Comparison of ENCODE assay signal across 23 cellular contexts in genomic region chr20:9608639-9609440, GRCh38.
DNase-seq lines count a peak whose midpoint lies in the region; ATAC-seq lines count a peak whose summit lies in the region.
"Had no signal": no experiment of that assay in that cellular context is flagged by ENCODE, and none has a peak within 500 bp of the region (broad histone marks: within the 10 kb centered on the region; RNA-seq: fewer than 3 reads in every experiment).

No MANE protein-coding gene starts in this region.

- CTCF ChIA-PET in activated CD8-positive, alpha-beta T cell treated with anti-CD3 and anti-CD28 coated beads, Interleukin-2, amount 10 ng/mL, durations not matched to agents 7 days and 5 days (lab: Charles Lee): interaction anchor here (4.0 kb wide), 1 partner anchor 200 kb away, joined by 72 read pairs; no protein-coding TSS in a partner anchor

- no peak overlapping the region for H3K4me3 Mint-ChIP-seq in activated CD8-positive, alpha-beta T cell treated with anti-CD3 and anti-CD28 coated beads, Interleukin-2, amount 10 ng/mL, durations not matched to agents 7 days and 5 days
- H3K4me3 Mint-ChIP-seq: activated T-cell treated with anti-CD3 and anti-CD28 coated beads, Interleukin-2, amount 50 U/mL, for 4 hours; CD4-positive, alpha-beta T cell; HFFc6; nephron progenitor cell had no signal

- POLR2A ChIA-PET in activated CD8-positive, alpha-beta T cell treated with anti-CD3 and anti-CD28 coated beads, Interleukin-2, amount 10 ng/mL, durations not matched to agents 7 days and 5 days (lab: Charles Lee): no interaction called here

- no peak overlapping the region for H3K27ac ChIP-seq in neuronal stem cell (replicated peaks; ENCODE audit: low read length)
- H3K27ac ChIP-seq: breast epithelium, coronary artery, psoas muscle, SK-N-MC, upper lobe of left lung had no signal

- WGBS in neuronal stem cell (ENCODE audit: extremely low coverage in 2 of 2, insufficient read length in 2 of 2, insufficient replicate concordance in 1 of 2), 2 donors: no CpG with 5 or more reads among the region's 7 CpGs

- no peak overlapping the region for H3K4ac ChIP-seq in neuronal stem cell (ENCODE audit: low read length)

- H3K27me3 Mint-ChIP-seq in activated CD8-positive, alpha-beta T cell treated with anti-CD3 and anti-CD28 coated beads, Interleukin-2, amount 10 ng/mL, durations not matched to agents 7 days and 5 days (ENCODE audit: low read depth): no peaks in the 10 kb centered on the region

- H3K9ac ChIP-seq in neuronal stem cell (ENCODE audit: low read depth, low read length, poor library complexity): no peak overlapping the region

- H3K27ac Mint-ChIP-seq in activated CD8-positive, alpha-beta T cell treated with anti-CD3 and anti-CD28 coated beads, Interleukin-2, amount 10 ng/mL, durations not matched to agents 7 days and 5 days: no peak overlapping the region
- H3K27ac Mint-ChIP-seq: CD4-positive, alpha-beta T cell; HFFc6; nephron progenitor cell had no signal

- no peak overlapping the region for H4K91ac ChIP-seq in neuronal stem cell (ENCODE audit: low read depth, low read length, poor library complexity)

- H3K9me3 ChIP-seq in neuronal stem cell (replicated peaks in 1 of 2; ENCODE audit: control insufficient read depth in 2 of 2, insufficient read depth in 1 of 2, low read depth in 1 of 2, low read length in 2 of 2): no peaks in the 10 kb centered on the region
- H3K9me3 ChIP-seq: breast epithelium, psoas muscle, upper lobe of left lung had no signal

- no peak overlapping the region for H2BK12ac ChIP-seq in neuronal stem cell (ENCODE audit: low read length)

- no peaks in the 10 kb centered on the region for H3K9me3 Mint-ChIP-seq in activated CD8-positive, alpha-beta T cell treated with anti-CD3 and anti-CD28 coated beads, Interleukin-2, amount 10 ng/mL, durations not matched to agents 7 days and 5 days (ENCODE audit: insufficient read depth)
- H3K9me3 Mint-ChIP-seq: activated T-cell treated with anti-CD3 and anti-CD28 coated beads, Interleukin-2, amount 50 U/mL, for 4 hours; CD4-positive, alpha-beta T cell; HFFc6 had no signal

- H3K23ac ChIP-seq in neuronal stem cell (ENCODE audit: low read depth, low read length, poor library complexity): no peak overlapping the region

- H3K14ac ChIP-seq in neuronal stem cell (ENCODE audit: low read length): no peak overlapping the region

- H2BK5ac ChIP-seq in neuronal stem cell (ENCODE audit: low read length): no peak overlapping the region

- H3K79me1 ChIP-seq in neuronal stem cell (ENCODE audit: low read depth, low read length): no peaks in the 10 kb centered on the region

- H3K4me1 Mint-ChIP-seq in activated CD8-positive, alpha-beta T cell treated with anti-CD3 and anti-CD28 coated beads, Interleukin-2, amount 10 ng/mL, durations not matched to agents 7 days and 5 days (ENCODE audit: low read depth): no peaks in the 10 kb centered on the region

- H3K4me1 ChIP-seq in neuronal stem cell (ENCODE audit: control insufficient read depth in 2 of 2, insufficient read depth in 1 of 2, low read depth in 1 of 2, low read length in 2 of 2): peaks cover 0 to 13% of the 10 kb centered on the region in 2 donors
- H3K4me1 ChIP-seq: breast epithelium, psoas muscle, upper lobe of left lung had no signal

- no peak for ATAC-seq in GM21717 (IDR thresholded peaks at IDR 0.05; ENCODE audit: unreplicated experiment)
- no peak for ATAC-seq in activated CD8-positive, alpha-beta T cell treated with anti-CD3 and anti-CD28 coated beads, Interleukin-2, amount 10 ng/mL, durations not matched to agents 7 days and 5 days
- ATAC-seq: activated T-cell treated with anti-CD3 and anti-CD28 coated beads, Interleukin-2, amount 50 U/mL, for 4 hours; K562 had no signal

- DNase-seq in NCI-H1417 (lab: John Stamatoyannopoulos, UW) (peak; percentile 8 to 72 (median 36)), NCI-H1417 treated with DMSO at 0.1 percent for 48 hours (lab: John Stamatoyannopoulos, UW) (no peak), NCI-H146 (lab: John Stamatoyannopoulos, UW) (peak; percentile 47), cerebellum (ENCODE audit: low spot score) (peak; percentile 27), neuronal stem cell (ENCODE audit: low spot score) (no peak)
- DNase-seq in activated CD8-positive, alpha-beta T cell treated with anti-CD3 and anti-CD28 coated beads, Interleukin-2, amount 10 ng/mL, durations not matched to agents 7 days and 5 days: no peak
- DNase-seq in stimulated activated CD4-positive, alpha-beta T cell treated with anti-CD3 and anti-CD28 coated beads, Interleukin-4, amount 100 ng/mL, for 4 hours: no peak
- DNase-seq: 8988T; activated CD4-positive, alpha-beta T cell treated with anti-CD3 and anti-CD28 coated beads for 48 hours; activated naive CD4-positive, alpha-beta T cell; activated T-cell treated with anti-CD3 and anti-CD28 coated beads, Interleukin-2, amount 50 U/mL, for 4 hours; CD4-positive, alpha-beta T cell; HFFc6; NCI-H2029 treated with DMSO at 0.1 percent for 48 hours; nephron progenitor cell; psoas muscle; T-helper 2 cell; upper lobe of left lung had no signal

- no peaks in the 10 kb centered on the region for H3K36me3 ChIP-seq in neuronal stem cell (replicated peaks in 1 of 2; ENCODE audit: control insufficient read depth in 2 of 2, insufficient read depth in 2 of 2, low read length in 2 of 2)
- H3K36me3 ChIP-seq: breast epithelium, upper lobe of left lung had no signal

- no peak overlapping the region for H2BK120ac ChIP-seq in neuronal stem cell (ENCODE audit: low read depth, low read length)

- H3K4me2 ChIP-seq in neuronal stem cell (ENCODE audit: insufficient read depth, low read length, poor library complexity, severe bottlenecking): no peak overlapping the region

- no peak overlapping the region for H2BK15ac ChIP-seq in neuronal stem cell (ENCODE audit: low read length)

- no peak overlapping the region for H2AK5ac ChIP-seq in neuronal stem cell (ENCODE audit: low read depth, low read length)

- H3K18ac ChIP-seq in neuronal stem cell (ENCODE audit: low read length): peak overlapping the region; percentile 78

- no peak overlapping the region for H4K8ac ChIP-seq in neuronal stem cell (ENCODE audit: low read depth, low read length)

- H3K4me3 ChIP-seq in neuronal stem cell (ENCODE audit: low read length in 2 of 2): no peak overlapping the region
- H3K4me3 ChIP-seq: breast epithelium, coronary artery, K562, psoas muscle, SK-N-MC, upper lobe of left lung had no signal

- no peaks in the 10 kb centered on the region for H3K36me3 Mint-ChIP-seq in activated CD8-positive, alpha-beta T cell treated with anti-CD3 and anti-CD28 coated beads, Interleukin-2, amount 10 ng/mL, durations not matched to agents 7 days and 5 days (ENCODE audit: low read depth)

- H2AFZ ChIP-seq in neuronal stem cell (ENCODE audit: low read length): no peak overlapping the region

- H3K27me3 ChIP-seq in neuronal stem cell (ENCODE audit: control insufficient read depth in 3 of 3, insufficient read depth in 3 of 3, low read depth in 1 of 3, low read length in 3 of 3): no peaks in the 10 kb centered on the region
- H3K27me3 ChIP-seq: breast epithelium, upper lobe of left lung had no signal

Comparison
In these comparisons a context has a peak if more than half of its experiments do, and no peak if none do; other contexts are left out.
1. DNase-seq: peak in NCI-H1417 (3 of 3), NCI-H146 (single experiment) and cerebellum (single experiment); none in NCI-H1417 treated with DMSO at 0.1 percent for 48 hours (single experiment), neuronal stem cell (single experiment), activated CD8-positive, alpha-beta T cell treated with anti-CD3 and anti-CD28 coated beads, Interleukin-2, amount 10 ng/mL, durations not matched to agents 7 days and 5 days (single experiment) and stimulated activated CD4-positive, alpha-beta T cell treated with anti-CD3 and anti-CD28 coated beads, Interleukin-4, amount 100 ng/mL, for 4 hours (0 of 2).